15 cellular contexts compared by ENCODE assay signal in the genomic region with DNA sequence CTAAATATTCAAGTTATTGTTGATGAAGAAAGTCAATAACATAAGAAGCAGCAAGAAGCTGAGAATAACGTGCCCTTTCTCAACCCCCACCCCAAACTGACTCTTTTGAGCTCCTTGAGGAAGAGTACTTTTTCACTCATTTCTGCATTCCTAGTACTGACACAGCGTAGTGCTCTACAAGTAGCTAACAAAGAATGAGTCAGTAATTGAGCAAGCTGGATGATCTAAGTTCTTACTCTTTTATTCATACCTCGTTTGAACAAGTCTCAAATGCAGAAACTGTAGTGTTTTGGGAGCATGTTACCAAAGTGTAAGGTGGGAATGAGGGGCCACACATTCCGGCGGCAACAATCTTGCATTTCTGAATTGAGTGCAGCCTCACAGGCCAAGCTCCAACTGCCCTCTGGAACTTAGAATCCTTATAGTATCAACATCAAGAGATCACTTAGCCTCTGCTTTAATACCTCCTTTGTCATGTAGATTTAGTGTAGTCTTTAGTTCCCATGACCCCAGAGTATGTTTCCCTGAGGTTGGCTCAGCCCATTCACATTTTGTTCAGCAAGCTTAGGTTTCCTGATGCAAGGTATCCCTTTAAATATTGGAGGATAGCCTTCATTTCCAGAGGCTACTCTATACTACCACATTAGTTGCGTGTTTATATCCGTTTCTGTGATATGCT.
DNase-seq lines count a peak whose midpoint lies in the region; TF ChIP-seq lines count a peak whose summit lies in the region.
"Had no signal": no experiment of that assay in that cellular context is flagged by ENCODE, and none has a peak within 500 bp of the region (broad histone marks: within the 10 kb centered on the region; RNA-seq: fewer than 3 reads in every experiment).

No MANE protein-coding gene starts in this region.

- POLR2A ChIA-PET in HEK293T (lab: Yijun Ruan, JAX): interaction anchor here (0.6 kb wide), 1 partner anchor 1302 kb away, joined by 4 read pairs; no protein-coding TSS in a partner anchor

- H3K27me3 ChIP-seq in mammary epithelial cell (ENCODE audit: insufficient read depth, low read length): no peaks in the 10 kb centered on the region
- H3K27me3 ChIP-seq in WERI-Rb-1 (ENCODE audit: insufficient read depth, low read depth, severe bottlenecking): no peaks in the 10 kb centered on the region
- H3K27me3 ChIP-seq: dorsolateral prefrontal cortex had no signal

- peak overlapping the region; percentile 61 for H3K4me2 ChIP-seq in mammary epithelial cell (ENCODE audit: insufficient read depth, low read depth, low read length)

- no peaks in the 10 kb centered on the region for H3K79me2 ChIP-seq in mammary epithelial cell (ENCODE audit: insufficient read depth, low read length)

- intact Hi-C loops in mammary epithelial cell (cut with micrococcal nuclease): loop anchor here (5.0 kb wide), 1 partner anchor 79 kb away; no protein-coding TSS in a partner anchor

- CTCF ChIA-PET in mammary epithelial cell (lab: Charles Lee; ENCODE audit: low non-redundant PET): no interaction called here
- CTCF ChIA-PET in activated naive CD4-positive, alpha-beta T cell treated with anti-CD3 and anti-CD28 coated beads, Interleukin-2, amount 10 ng/mL, durations not matched to agents 7 days and 5 days (lab: Charles Lee): no interaction called here
- CTCF ChIA-PET in HEK293T (lab: Yijun Ruan, JAX): no interaction called here

- H4K20me1 ChIP-seq in mammary epithelial cell (ENCODE audit: insufficient read depth, low read length): no peaks in the 10 kb centered on the region

- no TSS peak for BruUV-seq in mammary epithelial cell (replicated peaks; lab: Mats Ljungman, UMichigan)

- H3K36me3 ChIP-seq in mammary epithelial cell (ENCODE audit: insufficient read depth, low read length) (no peaks in the 10 kb centered on the region), WERI-Rb-1 (no peaks in the 10 kb centered on the region)

- DNase-seq in AG09319 (ENCODE audit: extremely low read depth, low read depth) (peak; percentile 39), LHCN-M2 (ENCODE audit: low read depth) (peak; percentile 86), mammary epithelial cell (peak; percentile 79), kidney glomerular epithelial cell (lab: John Stamatoyannopoulos, UW) (peak; percentile 80), SHP77 treated with DMSO at 0.1 percent for 48 hours (lab: John Stamatoyannopoulos, UW) (no peak), HEK293T (ENCODE audit: extremely low spot score) (no peak), WERI-Rb-1 (no peak)
- DNase-seq in activated naive CD4-positive, alpha-beta T cell treated with anti-CD3 and anti-CD28 coated beads, Interleukin-2, amount 10 ng/mL, durations not matched to agents 7 days and 5 days: no peak
- DNase-seq: activated CD4-positive, alpha-beta T cell treated with anti-CD3 and anti-CD28 coated beads for 36 hours; activated gamma-delta T cell treated with Interleukin-2 at 50 U/mL for 16 hours; CD4-positive, alpha-beta memory T cell; dorsolateral prefrontal cortex; naive B cell; NCI-H2029 treated with DMSO at 0.1 percent for 48 hours had no signal

- WGBS in mammary epithelial cell (ENCODE audit: low coverage, missing lambda C conversion rate): 27% methylated on average over 7 of the region's 7 CpGs

- no peak overlapping the region for H3K4me3 Mint-ChIP-seq in activated naive CD4-positive, alpha-beta T cell treated with anti-CD3 and anti-CD28 coated beads, Interleukin-2, amount 10 ng/mL, durations not matched to agents 7 days and 5 days
- H3K4me3 Mint-ChIP-seq: activated CD4-positive, alpha-beta T cell treated with anti-CD3 and anti-CD28 coated beads for 36 hours; naive B cell had no signal

- H3K4me3 ChIP-seq in mammary epithelial cell (replicated peaks in 1 of 3; ENCODE audit: insufficient read depth in 1 of 3, low read depth in 2 of 3, low read length in 3 of 3) (no peak overlapping the region), WERI-Rb-1 (ENCODE audit: low read depth, low read length) (no peak overlapping the region)
- H3K4me3 ChIP-seq: dorsolateral prefrontal cortex, GM12878 had no signal

- H3K9me3 Mint-ChIP-seq in activated naive CD4-positive, alpha-beta T cell treated with anti-CD3 and anti-CD28 coated beads, Interleukin-2, amount 10 ng/mL, durations not matched to agents 7 days and 5 days: peaks cover 1% of the 10 kb centered on the region

- no peaks in the 10 kb centered on the region for H3K36me3 Mint-ChIP-seq in activated naive CD4-positive, alpha-beta T cell treated with anti-CD3 and anti-CD28 coated beads, Interleukin-2, amount 10 ng/mL, durations not matched to agents 7 days and 5 days
- H3K36me3 Mint-ChIP-seq: CD4-positive, alpha-beta memory T cell; naive B cell had no signal

- dilution Hi-C loops in mammary epithelial cell (cut with HindIII; ENCODE audit: low sequenced_read_pairs): no loop called here

- H3K9me3 ChIP-seq in mammary epithelial cell (replicated peaks; ENCODE audit: insufficient read depth, low read length): no peaks in the 10 kb centered on the region
- H3K9me3 ChIP-seq in WERI-Rb-1 (ENCODE audit: severe bottlenecking): no peaks in the 10 kb centered on the region

- peaks cover 44% of the 10 kb centered on the region for H3K4me1 ChIP-seq in mammary epithelial cell (ENCODE audit: insufficient read depth, low read length)

- TF ChIP-seq CTCF in AG09319 (IDR thresholded peaks at IDR 0.05; ENCODE audit: low read depth, low read length): no peak
- TF ChIP-seq CTCF in mammary epithelial cell (conservative IDR thresholded peaks at IDR 0.05 in 1 of 2, IDR thresholded peaks at IDR 0.05 in 1 of 2; ENCODE audit: extremely low read depth in 1 of 2, insufficient read depth in 1 of 2, low read depth in 1 of 2, low read length in 2 of 2): no peak
- no peak for TF ChIP-seq CTCF in WERI-Rb-1 (IDR thresholded peaks at IDR 0.05; ENCODE audit: low read depth, low read length)

- no peak overlapping the region for H3K9ac ChIP-seq in mammary epithelial cell (ENCODE audit: insufficient read depth, low read length)

- in situ Hi-C loops in mammary epithelial cell (cut with MboI; ENCODE audit: low sequenced_read_pairs in 2 of 2): no loop called here

- H3K27me3 Mint-ChIP-seq in activated naive CD4-positive, alpha-beta T cell treated with anti-CD3 and anti-CD28 coated beads, Interleukin-2, amount 10 ng/mL, durations not matched to agents 7 days and 5 days: no peaks in the 10 kb centered on the region
- H3K27me3 Mint-ChIP-seq: activated CD4-positive, alpha-beta T cell treated with anti-CD3 and anti-CD28 coated beads for 36 hours; CD4-positive, alpha-beta memory T cell; naive B cell had no signal

- peak overlapping the region; percentile 63 for H2AFZ ChIP-seq in mammary epithelial cell (ENCODE audit: low read depth, low read length)

- H3K27ac ChIP-seq in mammary epithelial cell (ENCODE audit: insufficient read depth, low read depth, low read length) (peak overlapping the region; percentile 58), WERI-Rb-1 (no peak overlapping the region)
- H3K27ac ChIP-seq: dorsolateral prefrontal cortex had no signal

- H3K4me1 Mint-ChIP-seq in activated naive CD4-positive, alpha-beta T cell treated with anti-CD3 and anti-CD28 coated beads, Interleukin-2, amount 10 ng/mL, durations not matched to agents 7 days and 5 days: no peaks in the 10 kb centered on the region
- H3K4me1 Mint-ChIP-seq: activated CD4-positive, alpha-beta T cell treated with anti-CD3 and anti-CD28 coated beads for 36 hours; CD4-positive, alpha-beta memory T cell; naive B cell had no signal

- no peak overlapping the region for H3K27ac Mint-ChIP-seq in activated naive CD4-positive, alpha-beta T cell treated with anti-CD3 and anti-CD28 coated beads, Interleukin-2, amount 10 ng/mL, durations not matched to agents 7 days and 5 days
- H3K27ac Mint-ChIP-seq: activated CD4-positive, alpha-beta T cell treated with anti-CD3 and anti-CD28 coated beads for 36 hours; CD4-positive, alpha-beta memory T cell had no signal

TF ChIP-seq in HEK293T, 16 proteins besides CTCF, POLR2A, EP300 and RAD21:
- TF ChIP-seq FOXK2 (IDR thresholded peaks at IDR 0.05): no peak
- TF ChIP-seq BHLHE40 (IDR thresholded peaks at IDR 0.05; ENCODE audit: borderline replicate concordance): no peak
- no peak for TF ChIP-seq HDGF (IDR thresholded peaks at IDR 0.05; ENCODE audit: borderline replicate concordance)
- TF ChIP-seq LEF1 (IDR thresholded peaks at IDR 0.05; ENCODE audit: borderline replicate concordance): no peak
- TF ChIP-seq NFRKB (IDR thresholded peaks at IDR 0.05): no peak
- no peak for TF ChIP-seq CTBP1 (IDR thresholded peaks at IDR 0.05; ENCODE audit: borderline replicate concordance)
- TF ChIP-seq SP1 (IDR thresholded peaks at IDR 0.05): no peak
- no peak for TF ChIP-seq L3MBTL2 (conservative IDR thresholded peaks at IDR 0.05)
- TF ChIP-seq ZNF384 (IDR thresholded peaks at IDR 0.05): no peak
- TF ChIP-seq ARNT (IDR thresholded peaks at IDR 0.05): no peak
- TF ChIP-seq ELF4 (IDR thresholded peaks at IDR 0.05): no peak

Comparison
In these comparisons a context has a peak if more than half of its experiments do, and no peak if none do; other contexts are left out.
1. DNase-seq: peak in AG09319 (single experiment), LHCN-M2 (single experiment), mammary epithelial cell (single experiment) and kidney glomerular epithelial cell (single experiment); none in activated naive CD4-positive, alpha-beta T cell treated with anti-CD3 and anti-CD28 coated beads, Interleukin-2, amount 10 ng/mL, durations not matched to agents 7 days and 5 days (single experiment), SHP77 treated with DMSO at 0.1 percent for 48 hours (single experiment), HEK293T (single experiment) and WERI-Rb-1 (single experiment).